ENCODE assay signal across 8 cellular contexts in genomic region chr1:156499194-156499702, GRCh38. TPM values are rescaled to one million over a fixed set of nuclear protein-coding genes. Genes with fewer than 3 reads are reported as not detected.
DNase-seq lines count a peak whose midpoint lies in the region; TF ChIP-seq lines count a peak whose summit lies in the region.

No MANE protein-coding gene starts in this region.

- H3K36me3 ChIP-seq in effector memory CD4-positive, alpha-beta T cell (ENCODE audit: control insufficient read depth, insufficient read depth, low read length): peaks cover 4% of the 10 kb centered on the region
- no peaks in the 10 kb centered on the region for H3K36me3 ChIP-seq in neural progenitor cell

- H3K79me2 ChIP-seq in neural progenitor cell (ENCODE audit: low read depth): peaks cover 40% of the 10 kb centered on the region

- H3K27ac ChIP-seq in effector memory CD4-positive, alpha-beta T cell (ENCODE audit: insufficient read depth, low read length, poor library complexity, severe bottlenecking): peak overlapping the region; percentile 95
- no peak overlapping the region for H3K27ac ChIP-seq in neural progenitor cell

- H3K27me3 ChIP-seq in effector memory CD4-positive, alpha-beta T cell (replicated peaks; ENCODE audit: control insufficient read depth, insufficient read depth, low read length, poor library complexity, severe bottlenecking): no peaks in the 10 kb centered on the region
- no peaks in the 10 kb centered on the region for H3K27me3 ChIP-seq in neural progenitor cell

- no peaks in the 10 kb centered on the region for H3K9me3 ChIP-seq in effector memory CD4-positive, alpha-beta T cell (ENCODE audit: control insufficient read depth, low read length)
- H3K9me3 ChIP-seq in neural progenitor cell (ENCODE audit: low read depth): no peaks in the 10 kb centered on the region

- peak overlapping the region; percentile 10 for H3K9ac ChIP-seq in neural progenitor cell

- H3K4me1 ChIP-seq in effector memory CD4-positive, alpha-beta T cell (ENCODE audit: control insufficient read depth, insufficient read depth, low read length, poor library complexity, severe bottlenecking): peaks cover 81% of the 10 kb centered on the region
- peaks cover 30% of the 10 kb centered on the region for H3K4me1 ChIP-seq in neural progenitor cell

- H3K4me2 ChIP-seq in neural progenitor cell: peak overlapping the region; percentile 95

- H3K4me1 Mint-ChIP-seq in neural progenitor cell: peaks cover 66% of the 10 kb centered on the region

- no peaks in the 10 kb centered on the region for H3K9me3 Mint-ChIP-seq in neural progenitor cell

- peaks cover 53% of the 10 kb centered on the region for H4K20me1 ChIP-seq in neural progenitor cell (ENCODE audit: low read depth)

- peak overlapping the region; percentile 93 for H3K4me3 Mint-ChIP-seq in neural progenitor cell

- peaks cover 10% of the 10 kb centered on the region for H3K27me3 Mint-ChIP-seq in neural progenitor cell (ENCODE audit: insufficient read depth, low read depth)

- no peak for TF ChIP-seq CTCF in neural progenitor cell (IDR thresholded peaks at IDR 0.05)

- peaks cover 6% of the 10 kb centered on the region for H3K36me3 Mint-ChIP-seq in neural progenitor cell

- peak overlapping the region; percentile 98 for H3K4me3 ChIP-seq in effector memory CD4-positive, alpha-beta T cell (ENCODE audit: insufficient read depth, low read depth, low read length, poor library complexity, severe bottlenecking)
- H3K4me3 ChIP-seq in neural progenitor cell: peak overlapping the region; percentile 93

- DNase-seq in COLO668 (lab: John Stamatoyannopoulos, UW; ENCODE audit: unreplicated experiment) (peak; percentile 26), NCI-H69 (lab: John Stamatoyannopoulos, UW) (peak; percentile 44), neural progenitor cell (ENCODE audit: low spot score) (peak; percentile 55), foreskin melanocyte (no peak), SIG-M5 treated with dmso at 0.1 percent for 504 hours (lab: John Stamatoyannopoulos, UW; ENCODE audit: unreplicated experiment) (no peak), hippocampal formation (lab: John Stamatoyannopoulos, UW) (no peak), A172 (ENCODE audit: low spot score) (no peak)
- DNase-seq in effector memory CD4-positive, alpha-beta T cell: no peak

- H2AFZ ChIP-seq in neural progenitor cell (replicated peaks): no peak overlapping the region

- H3K27ac Mint-ChIP-seq in neural progenitor cell: no peak overlapping the region

- peaks cover 36% of the 10 kb centered on the region for H3F3A ChIP-seq in neural progenitor cell (ENCODE audit: low read depth)

RNA-seq across cellular contexts. Expression of gene MEF2D, which starts 1.3 kb away (rescaled TPM):
- 1.8 and 7.1 TPM in 2 replicates for total RNA-seq in neural progenitor cell (ENCODE audit: low replicate concordance)
- total RNA-seq in A172 (2014; rRNA removed; shearing (Covaris generic)): 14.6 and 22.2 TPM in 2 replicates

Comparison
In these comparisons a context has a peak if more than half of its experiments do, and no peak if none do; other contexts are left out.
1. DNase-seq: peak in COLO668 (single experiment), NCI-H69 (single experiment) and neural progenitor cell (single experiment); none in effector memory CD4-positive, alpha-beta T cell (0 of 3), foreskin melanocyte (single experiment), SIG-M5 treated with dmso at 0.1 percent for 504 hours (single experiment), hippocampal formation (0 of 2) and A172 (single experiment).